ENCODE assay signal across 20 cellular contexts in the genomic region with DNA sequence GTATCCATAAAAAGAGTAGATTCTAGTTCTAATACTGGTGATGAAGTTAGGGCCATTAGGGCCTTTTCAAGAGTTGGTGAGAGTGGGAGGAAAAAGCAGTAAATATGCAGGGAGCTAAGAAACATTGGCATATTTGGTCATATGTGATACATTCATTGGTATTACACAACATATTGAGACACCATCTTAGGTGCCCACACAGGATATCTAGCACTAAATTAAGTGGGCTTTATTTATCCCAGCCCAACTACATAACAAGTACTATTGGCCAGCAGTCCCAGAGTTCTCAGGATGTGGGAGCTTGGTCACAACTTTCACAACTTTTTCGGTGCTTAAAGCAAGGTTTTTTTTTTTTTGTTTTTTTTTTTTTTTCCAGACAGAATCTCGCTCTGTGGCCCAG. TPM values are rescaled to one million over a fixed set of nuclear protein-coding genes. Genes with fewer than 3 reads are reported as not detected.
DNase-seq lines count a peak whose midpoint lies in the region; ATAC-seq and TF ChIP-seq lines count a peak whose summit lies in the region.
"Had no signal": no experiment of that assay in that cellular context is flagged by ENCODE, and none has a peak within 500 bp of the region (broad histone marks: within the 10 kb centered on the region; RNA-seq: fewer than 3 reads in every experiment).

No MANE protein-coding gene starts in this region.

- peaks cover 59% of the 10 kb centered on the region for H3K36me3 Mint-ChIP-seq in CD4-positive, alpha-beta T cell (ENCODE audit: low read depth)
- peaks cover 26% of the 10 kb centered on the region for H3K36me3 Mint-ChIP-seq in HFFc6 (ENCODE audit: low read depth)
- peaks cover 9% of the 10 kb centered on the region for H3K36me3 Mint-ChIP-seq in natural killer cell treated with Interleukin-12 subunit alpha and Interleukin-12 subunit beta and Interleukin-15 and Interleukin-18, amount 100 ng/mL, for 72 hours

- no peak for TF ChIP-seq CTCF in CD4-positive, alpha-beta T cell (IDR thresholded peaks at IDR 0.05)
- TF ChIP-seq CTCF in HFFc6 (IDR thresholded peaks at IDR 0.05) (no peak), stomach (IDR thresholded peaks at IDR 0.05) (no peak), spleen (IDR thresholded peaks at IDR 0.05 in 8 of 11, conservative IDR thresholded peaks at IDR 0.05 in 3 of 11) (no peak)

- CTCF ChIA-PET in CD4-positive, alpha-beta T cell (lab: Charles Lee) = interaction anchor here (0.6 to 1.7 kb wide), 3 partner anchors 15 to 25 kb away, joined by 3 to 7 read pairs (median 3); partner anchors contain the start of gene ZNF384

- H3K4me3 Mint-ChIP-seq in CD4-positive, alpha-beta T cell = no peak overlapping the region
- H3K4me3 Mint-ChIP-seq in HFFc6 = no peak overlapping the region
- H3K4me3 Mint-ChIP-seq in natural killer cell treated with Interleukin-12 subunit alpha and Interleukin-12 subunit beta and Interleukin-15 and Interleukin-18, amount 100 ng/mL, for 72 hours = peak overlapping the region; percentile 34

- peaks cover 24% of the 10 kb centered on the region for H3K4me1 Mint-ChIP-seq in CD4-positive, alpha-beta T cell (ENCODE audit: low read depth)
- peaks cover 18% of the 10 kb centered on the region for H3K4me1 Mint-ChIP-seq in HFFc6 (ENCODE audit: low read depth)
- peaks cover 32 to 36% of the 10 kb centered on the region in 2 donors for H3K4me1 Mint-ChIP-seq in natural killer cell treated with Interleukin-12 subunit alpha and Interleukin-12 subunit beta and Interleukin-15 and Interleukin-18, amount 100 ng/mL, for 72 hours (ENCODE audit: low read depth in 2 of 2)

- H3K27ac Mint-ChIP-seq in CD4-positive, alpha-beta T cell = peak overlapping the region; percentile 81
- peak overlapping the region; percentile 6; the same call in 1 of the 2 replicates for H3K27ac Mint-ChIP-seq in HFFc6
- H3K27ac Mint-ChIP-seq in natural killer cell treated with Interleukin-12 subunit alpha and Interleukin-12 subunit beta and Interleukin-15 and Interleukin-18, amount 100 ng/mL, for 72 hours = peak overlapping the region; percentile 92 to 99

- H3K4me1 ChIP-seq in stomach = peaks cover 14 to 29% (median 21%) of the 10 kb centered on the region in 4 donors
- peaks cover 12 to 66% (median 23%) of the 10 kb centered on the region in 6 donors for H3K4me1 ChIP-seq in spleen
- H3K4me1 ChIP-seq: BE2C had no signal

- no peak for ATAC-seq in CD4-positive, alpha-beta T cell (ENCODE audit: poor library complexity)
- no peak for ATAC-seq in natural killer cell treated with Interleukin-12 subunit alpha and Interleukin-12 subunit beta and Interleukin-15 and Interleukin-18, amount 100 ng/mL, for 72 hours
- ATAC-seq: Right ventricle myocardium inferior had no signal

- DNase-seq in CD4-positive, alpha-beta T cell = no peak
- DNase-seq in HFFc6 (no peak), SK-N-MC (ENCODE audit: low read depth, low spot score) (no peak), stomach (no peak), spleen (no peak), NAMALWA (ENCODE audit: low spot score) (no peak)
- DNase-seq in natural killer cell treated with Interleukin-12 subunit alpha and Interleukin-12 subunit beta and Interleukin-15 and Interleukin-18, amount 100 ng/mL, for 72 hours (ENCODE audit: low spot score) = no peak
- DNase-seq: activated CD4-positive, CD25-positive, alpha-beta regulatory T cell; activated effector memory CD4-positive, alpha-beta T cell treated with anti-CD3 and anti-CD28 coated beads, Interleukin-2, amount 50 U/mL, for 16 hours; BE2C; DMS153; islet precursor cell; NCI-H2029; NCI-H446; NK-92 treated with Interleukin-12 subunit alpha and Interleukin-12 subunit beta, amount 100 ng/mL, for 24 hours; small intestine; stimulated activated CD4-positive, alpha-beta T cell treated with anti-CD3 and anti-CD28 coated beads, Interleukin-4, amount 100 ng/mL, for 24 hours had no signal

- no peak for TF ChIP-seq POLR2A in stomach (IDR thresholded peaks at IDR 0.05)
- TF ChIP-seq POLR2A in spleen (IDR thresholded peaks at IDR 0.05) = no peak

- 77 to 94% (median 80%) methylated on average over 2 of the region's 2 CpGs for WGBS in stomach, 5 donors
- WGBS in spleen, 5 donors = 51 to 84% (median 65%) methylated on average over 2 of the region's 2 CpGs

- H3K27ac ChIP-seq in CD4-positive, alpha-beta T cell (ENCODE audit: low read depth, low read length) = no peak overlapping the region
- H3K27ac ChIP-seq in SK-N-MC (0 out of 2 replicates have a peak overlapping the region, but pooled peaks have one; percentile 12), stomach (no peak overlapping the region), spleen (no peak overlapping the region)

- no peak for TF ChIP-seq EP300 in stomach (IDR thresholded peaks at IDR 0.05)

- intact Hi-C loops in CD4-positive, alpha-beta T cell (cut with DNase I, micrococcal nuclease) = loop anchor here in 1 of 2 experiments (5.0 kb wide), 3 partner anchors 48 to 187 kb away; partner anchors contain the start of genes CDCA3, MRPL51, NCAPD2 and USP5
- intact Hi-C loops in stomach (cut with DNase I; ENCODE audit: low total_unique reads) (no loop called here), spleen (cut with DNase I; ENCODE audit: low total_unique reads) (no loop called here)

- H3K36me3 ChIP-seq in SK-N-MC (ENCODE audit: insufficient read depth, low read length) (peaks cover 38% of the 10 kb centered on the region), stomach (peaks cover 34 to 48% (median 42%) of the 10 kb centered on the region in 4 donors), spleen (peaks cover 0 to 47% (median 35%) of the 10 kb centered on the region in 6 donors)

- no peaks in the 10 kb centered on the region for H3K27me3 Mint-ChIP-seq in CD4-positive, alpha-beta T cell
- peaks cover 1% of the 10 kb centered on the region; the same call in 1 of the 2 replicates for H3K27me3 Mint-ChIP-seq in HFFc6 (ENCODE audit: insufficient read depth)
- H3K27me3 Mint-ChIP-seq in natural killer cell treated with Interleukin-12 subunit alpha and Interleukin-12 subunit beta and Interleukin-15 and Interleukin-18, amount 100 ng/mL, for 72 hours = no peaks in the 10 kb centered on the region

- no peaks in the 10 kb centered on the region for H3K27me3 ChIP-seq in CD4-positive, alpha-beta T cell (ENCODE audit: control insufficient read depth, insufficient read depth, low read length)
- no peaks in the 10 kb centered on the region for H3K27me3 ChIP-seq in stomach
- no peaks in the 10 kb centered on the region for H3K27me3 ChIP-seq in spleen (replicated peaks in 1 of 7)
- H3K27me3 ChIP-seq: BE2C had no signal

- POLR2A ChIA-PET in CD4-positive, alpha-beta T cell (lab: Charles Lee) = interaction anchor here (5.3 kb wide), 1 partner anchor 24 kb away, joined by 37 read pairs; the partner anchor contains the start of gene ZNF384

- no peak overlapping the region for H3K9ac ChIP-seq in SK-N-MC (ENCODE audit: insufficient read length)

- no peaks in the 10 kb centered on the region for H3K9me3 ChIP-seq in CD4-positive, alpha-beta T cell (ENCODE audit: control insufficient read depth, low read length)
- no peaks in the 10 kb centered on the region for H3K9me3 ChIP-seq in SK-N-MC (ENCODE audit: low read depth, low read length)
- H3K9me3 ChIP-seq in stomach = no peaks in the 10 kb centered on the region
- no peaks in the 10 kb centered on the region for H3K9me3 ChIP-seq in spleen
- H3K9me3 ChIP-seq: BE2C had no signal

- no peaks in the 10 kb centered on the region for H3K9me3 Mint-ChIP-seq in CD4-positive, alpha-beta T cell
- no peaks in the 10 kb centered on the region for H3K9me3 Mint-ChIP-seq in HFFc6
- H3K9me3 Mint-ChIP-seq in natural killer cell treated with Interleukin-12 subunit alpha and Interleukin-12 subunit beta and Interleukin-15 and Interleukin-18, amount 100 ng/mL, for 72 hours = no peaks in the 10 kb centered on the region

- H3K4me3 ChIP-seq in SK-N-MC = no peak overlapping the region
- no peak overlapping the region for H3K4me3 ChIP-seq in stomach
- no peak overlapping the region for H3K4me3 ChIP-seq in spleen
- H3K4me3 ChIP-seq: lung had no signal

RNA-seq across cellular contexts. Expression of gene ING4, which starts 2.0 kb away (rescaled TPM):
- total RNA-seq in CD4-positive, alpha-beta T cell = 10 to 100 TPM; 13.8 to 17.4 TPM
- total RNA-seq in HFFc6 (2021; fragmentation: NEBNext Ultra II Directional; extraction: Animal tissue kit (Norgen Biotek cat#: 25700)) = 10 to 100 TPM; 19.7 to 26.8 (median 21.7) TPM
- total RNA-seq in natural killer cell treated with Interleukin-12 subunit alpha and Interleukin-12 subunit beta and Interleukin-15 and Interleukin-18, amount 100 ng/mL, for 72 hours = 10 to 100 TPM; 13.0 to 16.7 TPM
- total RNA-seq in stomach = 10 to 100 TPM in 4 of 5 donors, 1 to 10 TPM in 1; 8.7 to 51.8 (median 33.5) TPM
- polyA plus RNA-seq in stomach = 10 to 100 TPM; 25.5 to 53.6 (median 43.6) TPM
- 10 to 100 TPM; 34.5 to 68.8 (median 49.9) TPM for total RNA-seq in spleen
- polyA plus RNA-seq in spleen = 10 to 100 TPM; 33.0 to 56.7 (median 50.3) TPM

RNA-seq across cellular contexts. Expression of gene ACRBP, which starts 17.7 kb away (rescaled TPM):
- total RNA-seq in CD4-positive, alpha-beta T cell = under 1 TPM; 0.58 to 0.95 TPM
- total RNA-seq in HFFc6 (2021; fragmentation: NEBNext Ultra II Directional; extraction: Animal tissue kit (Norgen Biotek cat#: 25700)) = not detected
- 1 to 10 TPM in 1 of 2 donors, under 1 TPM in 1; 0.98 to 2.1 TPM for total RNA-seq in natural killer cell treated with Interleukin-12 subunit alpha and Interleukin-12 subunit beta and Interleukin-15 and Interleukin-18, amount 100 ng/mL, for 72 hours
- total RNA-seq in stomach (1 to 10 TPM in 2 of 5 donors, not detected in 3; 2.2 to 6.4 TPM), spleen (10 to 100 TPM; 13.2 to 41.7 (median 18.1) TPM)
- polyA plus RNA-seq in stomach (1 to 10 TPM in 2 of 3 donors, under 1 TPM in 1; 0.31 to 1.6 (median 1.1) TPM), spleen (1 to 10 TPM; 7.2 to 8.8 (median 7.3) TPM)

RNA-seq across cellular contexts. Expression of gene ZNF384, which starts 24.3 kb away (rescaled TPM):
- total RNA-seq in CD4-positive, alpha-beta T cell = 10 to 100 TPM; 67.6 TPM
- 10 to 100 TPM; 32.8 to 43.9 (median 41.1) TPM for total RNA-seq in HFFc6 (2021; fragmentation: NEBNext Ultra II Directional; extraction: Animal tissue kit (Norgen Biotek cat#: 25700))
- 10 to 100 TPM; 81.1 to 90.0 TPM for total RNA-seq in natural killer cell treated with Interleukin-12 subunit alpha and Interleukin-12 subunit beta and Interleukin-15 and Interleukin-18, amount 100 ng/mL, for 72 hours
- total RNA-seq in stomach = 100 to 1,000 TPM in 1 of 5 donors, 10 to 100 TPM in 4; 16.5 to 207 (median 35.6) TPM
- 10 to 100 TPM; 16.7 to 21.8 (median 20.2) TPM for polyA plus RNA-seq in stomach
- total RNA-seq in spleen = 10 to 100 TPM; 48.8 to 79.8 (median 59.0) TPM
- polyA plus RNA-seq in spleen = 10 to 100 TPM; 18.9 to 35.9 (median 28.7) TPM

RNA-seq across cellular contexts. Expression of gene LPAR5, which starts 29.1 kb away (rescaled TPM):
- 1 to 10 TPM; 2.8 to 3.0 TPM for total RNA-seq in CD4-positive, alpha-beta T cell
- total RNA-seq in HFFc6 (2021; fragmentation: NEBNext Ultra II Directional; extraction: Animal tissue kit (Norgen Biotek cat#: 25700)) = not detected
- 10 to 100 TPM in 1 of 2 donors, 1 to 10 TPM in 1; 5.6 to 10.6 TPM for total RNA-seq in natural killer cell treated with Interleukin-12 subunit alpha and Interleukin-12 subunit beta and Interleukin-15 and Interleukin-18, amount 100 ng/mL, for 72 hours
- 10 to 100 TPM in 1 of 5 donors, 1 to 10 TPM in 4; 1.3 to 33.0 (median 5.8) TPM for total RNA-seq in stomach
- polyA plus RNA-seq in stomach = 1 to 10 TPM; 2.0 to 5.6 (median 3.5) TPM
- 10 to 100 TPM; 12.9 to 26.6 (median 16.9) TPM for total RNA-seq in spleen
- polyA plus RNA-seq in spleen = 10 to 100 TPM; 10.9 to 16.0 (median 14.9) TPM

RNA-seq across cellular contexts. Expression of gene PIANP, which starts 35.7 kb away (rescaled TPM):
- under 1 TPM; 0.87 to 0.99 TPM for total RNA-seq in CD4-positive, alpha-beta T cell
- 1 to 10 TPM; 2.6 to 4.6 (median 3.8) TPM for total RNA-seq in HFFc6 (2021; fragmentation: NEBNext Ultra II Directional; extraction: Animal tissue kit (Norgen Biotek cat#: 25700))
- under 1 TPM in 1 of 2 donors, not detected in 1; 0.17 TPM for total RNA-seq in natural killer cell treated with Interleukin-12 subunit alpha and Interleukin-12 subunit beta and Interleukin-15 and Interleukin-18, amount 100 ng/mL, for 72 hours
- total RNA-seq in stomach (under 1 TPM in 2 of 5 donors, not detected in 3; 0.14 to 0.37 TPM), spleen (under 1 TPM in 2 of 7 donors, not detected in 5; 0.28 to 0.30 TPM)
- polyA plus RNA-seq in stomach (1 to 10 TPM in 2 of 3 donors, under 1 TPM in 1; 0.50 to 1.7 (median 1.5) TPM), spleen (under 1 TPM; 0.10 to 0.24 (median 0.15) TPM)
- total RNA-seq: T-helper 2 cell treated with Interferon-gamma antibody and Interleukin-4, amounts not matched to agents 100 ng/mL and 5 ng/mL, for 36 hours had no signal

Comparison
In these comparisons a context has a peak if more than half of its experiments do, and no peak if none do; other contexts are left out.
1. H3K27ac Mint-ChIP-seq: peak in every context shown above with its lines; median percentile 96 in natural killer cell treated with Interleukin-12 subunit alpha and Interleukin-12 subunit beta and Interleukin-15 and Interleukin-18, amount 100 ng/mL, for 72 hours; 81 in CD4-positive, alpha-beta T cell; 6 in HFFc6.